Comparison of ENCODE assay signal across 8 cellular contexts in genomic region chr10:94363251-94363565, GRCh38.
DNase-seq lines count a peak whose midpoint lies in the region; TF ChIP-seq lines count a peak whose summit lies in the region.

No MANE protein-coding gene starts in this region.

- peak overlapping the region; percentile 91 for H3K4me3 ChIP-seq in HL-60 (replicated peaks; ENCODE audit: insufficient read depth, low read length)
- H3K4me3 ChIP-seq in coronary artery = peak overlapping the region; percentile 85

- peaks cover 11% of the 10 kb centered on the region for H3K36me3 Mint-ChIP-seq in T-helper 1 cell treated with Interleukin-12 subunit alpha and Interleukin-12 subunit beta and Interleukin-4 antibody, amounts not matched to agents 30 μg/mL and 1 μg/mL, for 36 hours (ENCODE audit: low read depth)
- H3K36me3 Mint-ChIP-seq in nephron progenitor cell (ENCODE audit: low read depth) = peaks cover 33% of the 10 kb centered on the region

- TF ChIP-seq CTCF in HL-60 (IDR thresholded peaks at IDR 0.05; ENCODE audit: insufficient read depth, low read length) (no peak), coronary artery (IDR thresholded peaks at IDR 0.05) (no peak), nephron progenitor cell (IDR thresholded peaks at IDR 0.05) (no peak)

- H3K4me1 Mint-ChIP-seq in T-helper 1 cell treated with Interleukin-12 subunit alpha and Interleukin-12 subunit beta and Interleukin-4 antibody, amounts not matched to agents 30 μg/mL and 1 μg/mL, for 36 hours (ENCODE audit: low read depth) = peaks cover 17% of the 10 kb centered on the region
- H3K4me1 Mint-ChIP-seq in nephron progenitor cell = peaks cover 31% of the 10 kb centered on the region

- peak overlapping the region; percentile 68; the same call in 1 of the 2 replicates for H3K27ac ChIP-seq in HL-60 (replicated peaks)
- peak overlapping the region; percentile 8 to 30 for H3K27ac ChIP-seq in coronary artery

- H3K27me3 ChIP-seq in HL-60 (ENCODE audit: insufficient read depth, poor library complexity, severe bottlenecking) = no peaks in the 10 kb centered on the region

- H3K27ac Mint-ChIP-seq in T-helper 1 cell treated with Interleukin-12 subunit alpha and Interleukin-12 subunit beta and Interleukin-4 antibody, amounts not matched to agents 30 μg/mL and 1 μg/mL, for 36 hours = peak overlapping the region; percentile 96
- no peak overlapping the region for H3K27ac Mint-ChIP-seq in nephron progenitor cell

- H3K27me3 Mint-ChIP-seq in T-helper 1 cell treated with Interleukin-12 subunit alpha and Interleukin-12 subunit beta and Interleukin-4 antibody, amounts not matched to agents 30 μg/mL and 1 μg/mL, for 36 hours (ENCODE audit: low read depth) = peaks cover 17% of the 10 kb centered on the region
- peaks cover 21% of the 10 kb centered on the region for H3K27me3 Mint-ChIP-seq in nephron progenitor cell (ENCODE audit: low read depth, poor library complexity)

- DNase-seq in T-helper 1 cell (no peak), HL-60 (ENCODE audit: low read depth in 1 of 2, low spot score in 1 of 2) (no peak), coronary artery (ENCODE audit: low spot score) (no peak), nephron progenitor cell (no peak), hypothalamus (lab: John Stamatoyannopoulos, UW) (no peak), NCI-H2029 (lab: John Stamatoyannopoulos, UW) (no peak)
- DNase-seq in activated effector memory CD4-positive, alpha-beta T cell treated with anti-CD3 and anti-CD28 coated beads, Interleukin-2, amount 50 U/mL, for 16 hours = no peak

- no peaks in the 10 kb centered on the region for H3K9me3 Mint-ChIP-seq in T-helper 1 cell treated with Interleukin-12 subunit alpha and Interleukin-12 subunit beta and Interleukin-4 antibody, amounts not matched to agents 30 μg/mL and 1 μg/mL, for 36 hours
- H3K9me3 Mint-ChIP-seq in nephron progenitor cell = peaks cover 5% of the 10 kb centered on the region

- H3K4me3 Mint-ChIP-seq in T-helper 1 cell treated with Interleukin-12 subunit alpha and Interleukin-12 subunit beta and Interleukin-4 antibody, amounts not matched to agents 30 μg/mL and 1 μg/mL, for 36 hours = peak overlapping the region; percentile 95
- H3K4me3 Mint-ChIP-seq in nephron progenitor cell = peak overlapping the region; percentile 98
